ENCODE assay signal across 19 cellular contexts in the genomic region with DNA sequence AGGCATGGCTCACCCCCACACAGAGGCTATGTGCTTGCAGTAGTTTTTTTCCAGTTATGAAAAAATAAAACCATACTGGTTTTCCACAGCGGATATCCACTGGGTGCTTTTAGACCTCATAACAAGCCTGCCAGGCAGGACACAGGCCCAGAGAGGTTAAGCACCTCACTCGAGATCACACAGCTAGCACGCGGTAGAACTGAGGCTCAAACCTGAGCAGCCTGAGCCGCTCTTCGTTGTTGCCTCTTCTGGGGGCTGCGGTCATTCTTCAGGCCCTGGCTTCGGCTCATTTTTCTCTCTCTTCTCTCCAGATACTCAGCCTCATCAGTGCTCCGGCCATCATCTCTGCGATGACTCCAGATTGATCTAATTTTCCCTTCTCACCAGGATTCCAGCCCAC.
"Had no signal": no experiment of that assay in that cellular context is flagged by ENCODE, and none has a peak within 500 bp of the region (broad histone marks: within the 10 kb centered on the region; RNA-seq: fewer than 3 reads in every experiment).

No MANE protein-coding gene starts in this region.

- H3K27ac Mint-ChIP-seq: activated CD4-positive, alpha-beta T cell treated with anti-CD3 and anti-CD28 coated beads for 36 hours; activated T-cell treated with anti-CD3 and anti-CD28 coated beads, Interleukin-2, amount 50 U/mL, for 24 hours; effector memory CD8-positive, alpha-beta T cell; natural killer cell treated with Interleukin-12 subunit alpha and Interleukin-12 subunit beta and Interleukin-15 and Interleukin-18, amount 100 ng/mL, for 72 hours; T-helper 2 cell treated with Interferon-gamma antibody and Interleukin-4, amounts not matched to agents 5 μg/mL and 100 μg/mL, for 36 hours had no signal

- H3K4me3 Mint-ChIP-seq: activated CD4-positive, alpha-beta T cell treated with anti-CD3 and anti-CD28 coated beads for 36 hours; activated naive CD4-positive, alpha-beta T cell treated with anti-CD3 and anti-CD28 coated beads, Interleukin-2, amount 50 U/mL, for 24 hours; activated T-cell treated with anti-CD3 and anti-CD28 coated beads, Interleukin-2, amount 50 U/mL, for 24 hours; effector memory CD8-positive, alpha-beta T cell; natural killer cell treated with Interleukin-12 subunit alpha and Interleukin-12 subunit beta and Interleukin-15 and Interleukin-18, amount 100 ng/mL, for 72 hours; T-helper 2 cell treated with Interferon-gamma antibody and Interleukin-4, amounts not matched to agents 5 μg/mL and 100 μg/mL, for 36 hours had no signal

- H3K4me1 Mint-ChIP-seq: activated CD4-positive, alpha-beta T cell treated with anti-CD3 and anti-CD28 coated beads for 36 hours; activated naive CD4-positive, alpha-beta T cell treated with anti-CD3 and anti-CD28 coated beads, Interleukin-2, amount 50 U/mL, for 24 hours had no signal

- H3K27me3 Mint-ChIP-seq: activated CD4-positive, alpha-beta T cell treated with anti-CD3 and anti-CD28 coated beads for 36 hours; activated naive CD4-positive, alpha-beta T cell treated with anti-CD3 and anti-CD28 coated beads, Interleukin-2, amount 50 U/mL, for 24 hours; activated T-cell treated with anti-CD3 and anti-CD28 coated beads, Interleukin-2, amount 50 U/mL, for 24 hours; effector memory CD8-positive, alpha-beta T cell; natural killer cell treated with Interleukin-12 subunit alpha and Interleukin-12 subunit beta and Interleukin-15 and Interleukin-18, amount 100 ng/mL, for 72 hours had no signal

- DNase-seq: activated CD4-positive, alpha-beta T cell treated with anti-CD3 and anti-CD28 coated beads for 36 hours; activated CD4-positive, CD25-positive, alpha-beta regulatory T cell; activated CD8-positive, alpha-beta memory T cell treated with anti-CD3 and anti-CD28 coated beads, Interleukin-2, amount 50 U/mL, for 4 hours; activated T-cell treated with anti-CD3 and anti-CD28 coated beads, Interleukin-2, amount 50 U/mL, for 24 hours; effector memory CD8-positive, alpha-beta T cell; erythroblast; glutamatergic neuron; islet precursor cell; left ventricle myocardium inferior; mucosa of descending colon; nucleus accumbens; psoas muscle; stimulated activated CD4-positive, alpha-beta T cell treated with anti-CD3 and anti-CD28 coated beads, Interleukin-15, amount 100 ng/mL, for 24 hours; stimulated activated CD4-positive, alpha-beta T cell treated with anti-CD3 and anti-CD28 coated beads, Interleukin-2, amount 100 ng/mL, for 24 hours; stimulated activated naive CD4-positive, alpha-beta T cell; T-helper 1 cell had no signal

- ATAC-seq: effector memory CD8-positive, alpha-beta T cell; mucosa of descending colon had no signal

- H3K36me3 Mint-ChIP-seq: activated naive CD4-positive, alpha-beta T cell treated with anti-CD3 and anti-CD28 coated beads, Interleukin-2, amount 50 U/mL, for 24 hours had no signal

- H3K9me3 Mint-ChIP-seq: T-helper 2 cell treated with Interferon-gamma antibody and Interleukin-4, amounts not matched to agents 5 μg/mL and 100 μg/mL, for 36 hours had no signal
